ENCODE assay signal across 9 cellular contexts in the genomic region with DNA sequence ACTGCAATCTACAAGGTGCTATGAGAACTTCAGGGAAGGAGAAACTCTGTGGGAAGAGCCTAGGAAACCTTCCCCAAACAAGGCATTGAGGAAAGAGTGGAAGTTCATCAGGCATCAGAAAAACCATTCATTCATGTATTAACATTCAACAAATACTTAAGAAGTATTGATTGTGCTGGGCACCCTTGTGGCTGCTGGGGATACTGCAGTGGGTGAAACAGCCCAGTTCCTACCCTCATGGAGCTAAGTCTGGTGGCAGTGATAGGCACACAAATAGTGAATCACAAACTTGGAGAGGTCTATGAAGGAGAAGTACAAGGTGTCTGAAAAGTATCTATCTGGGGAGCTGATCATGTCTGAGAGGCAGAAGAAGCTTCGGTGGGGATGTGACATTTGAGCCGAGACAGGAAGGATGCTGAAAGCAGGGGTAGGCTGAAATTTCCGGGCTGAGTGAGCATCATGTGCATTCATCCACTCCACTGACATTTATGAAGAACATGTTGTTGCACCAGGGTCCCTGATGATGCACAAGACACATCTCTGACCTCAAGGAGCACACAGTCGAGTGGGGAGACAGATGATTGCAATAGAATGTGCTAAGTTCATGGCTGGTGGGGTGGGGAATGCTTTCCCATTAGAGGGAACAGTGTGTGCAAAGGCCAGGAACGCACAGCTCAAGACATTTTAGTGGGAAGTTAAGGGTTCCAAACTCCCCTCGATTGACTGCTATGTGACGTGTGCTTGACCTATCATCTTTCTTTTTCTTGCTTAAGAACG.
DNase-seq lines count a peak whose midpoint lies in the region; ATAC-seq, FAIRE-seq and TF ChIP-seq lines count a peak whose summit lies in the region.
"Had no signal": no experiment of that assay in that cellular context is flagged by ENCODE, and none has a peak within 500 bp of the region (broad histone marks: within the 10 kb centered on the region; RNA-seq: fewer than 3 reads in every experiment).

No MANE protein-coding gene starts in this region.

- peak; percentile 68 for TF ChIP-seq CTCF in GM12865 (IDR thresholded peaks at IDR 0.05; ENCODE audit: insufficient read depth, low read depth, low read length, missing control alignments)
- TF ChIP-seq CTCF in SK-N-SH (IDR thresholded peaks at IDR 0.05) = peak; percentile 37; the same call in 1 of the 2 replicates

- no peak overlapping the region for H3K9ac ChIP-seq in SK-N-SH

- H2AFZ ChIP-seq in SK-N-SH (ENCODE audit: low read depth) = no peak overlapping the region

- H3K4me2 ChIP-seq in SK-N-SH = no peak overlapping the region

- H3F3A ChIP-seq in SK-N-SH (replicated peaks; ENCODE audit: insufficient read depth) = no peaks in the 10 kb centered on the region

- no peaks in the 10 kb centered on the region for H3K27me3 ChIP-seq in SK-N-SH (ENCODE audit: insufficient read depth)
- H3K27me3 ChIP-seq in small intestine (ENCODE audit: control insufficient read depth in 2 of 2, insufficient read depth in 2 of 2, low read length in 2 of 2) = no peaks in the 10 kb centered on the region
- H3K27me3 ChIP-seq: SJCRH30 had no signal

- H3K9me3 ChIP-seq in SK-N-SH = peaks cover 4% of the 10 kb centered on the region; the same call in 1 of the 2 replicates
- H3K9me3 ChIP-seq in small intestine (ENCODE audit: control insufficient read depth, low read depth) = no peaks in the 10 kb centered on the region

- 38% methylated on average over 8 of the region's 8 CpGs for WGBS in SK-N-SH (ENCODE audit: low lambda C conversion rate)
- 68 to 77% (median 71%) methylated on average over 8 of the region's 8 CpGs for WGBS in small intestine, 3 donors

- no peak for TF ChIP-seq RAD21 in SK-N-SH (IDR thresholded peaks at IDR 0.05; ENCODE audit: low read length)

- H4K20me1 ChIP-seq in SK-N-SH (ENCODE audit: insufficient read depth) = no peaks in the 10 kb centered on the region

- no peak for FAIRE-seq in small intestine (lab: Jason Lieb, UNC)

- peaks cover 0 to 14% of the 10 kb centered on the region in 2 experiments; a peak in 2 of 4 replicates for H3K4me1 ChIP-seq in SK-N-SH (ENCODE audit: control insufficient read depth in 1 of 2, insufficient read depth in 2 of 2, low read depth in 1 of 2, low read length in 1 of 2)
- H3K4me1 ChIP-seq in small intestine (ENCODE audit: control insufficient read depth in 2 of 2, insufficient read depth in 1 of 2, low read depth in 1 of 2, low read length in 1 of 2) = no peaks in the 10 kb centered on the region

- no peak for TF ChIP-seq EP300 in SK-N-SH (IDR thresholded peaks at IDR 0.05; ENCODE audit: borderline replicate concordance in 1 of 2, low read depth in 1 of 2, low read length in 1 of 2)

- DNase-seq in GM12865 (ENCODE audit: low read depth) = peak; percentile 54
- DNase-seq in SK-N-SH = no peak
- DNase-seq in dermis blood vessel endothelial cell = peak; percentile 50
- peak; percentile 9 for DNase-seq in small intestine
- DNase-seq in superior temporal gyrus (ENCODE audit: extremely low spot score) = no peak
- no peak for DNase-seq in activated gamma-delta T cell treated with Interleukin-2 at 50 U/mL for 16 hours
- no peak for DNase-seq in effector CD8-positive, alpha-beta T cell (lab: John Stamatoyannopoulos, UW)
- DNase-seq: SJCRH30 had no signal

- H3K27ac ChIP-seq in SK-N-SH (ENCODE audit: low read depth in 2 of 2, low read length in 1 of 2) (no peak overlapping the region), small intestine (ENCODE audit: low read depth in 1 of 2, low read length in 1 of 2) (peak overlapping the region in 1 of 2 donors; percentile 40)
- H3K27ac ChIP-seq: SJCRH30 had no signal

- ATAC-seq in HG03139 (IDR thresholded peaks at IDR 0.05; ENCODE audit: unreplicated experiment) = no peak

- no peaks in the 10 kb centered on the region for H3K79me2 ChIP-seq in SK-N-SH (ENCODE audit: insufficient read depth)

- POLR2A ChIA-PET in SK-N-SH (lab: Yijun Ruan, JAX) = no interaction called here

- CTCF ChIA-PET in SK-N-SH (lab: Yijun Ruan, JAX) = interaction anchor here (0.6 to 1.6 kb wide), 7 partner anchors 8 to 338 kb away, joined by 3 to 5 read pairs (median 3); no protein-coding TSS in a partner anchor

- H3K36me3 ChIP-seq in SK-N-SH (replicated peaks in 1 of 2; ENCODE audit: control insufficient read depth in 1 of 2, insufficient read depth in 2 of 2, low read length in 1 of 2) (no peaks in the 10 kb centered on the region), small intestine (ENCODE audit: control insufficient read depth in 2 of 2, insufficient read depth in 2 of 2, low read length in 2 of 2) (no peaks in the 10 kb centered on the region)
- H3K36me3 ChIP-seq: SJCRH30 had no signal

- H3K9me2 ChIP-seq in SK-N-SH = no peaks in the 10 kb centered on the region

- no peak overlapping the region for H3K4me3 ChIP-seq in GM12865 (ENCODE audit: low read depth, low read length)
- H3K4me3 ChIP-seq in SK-N-SH (ENCODE audit: low read depth in 2 of 2, low read length in 1 of 2) = no peak overlapping the region
- no peak overlapping the region for H3K4me3 ChIP-seq in small intestine (ENCODE audit: low read depth in 1 of 2, low read length in 2 of 2)
- H3K4me3 ChIP-seq: SJCRH30 had no signal

TF ChIP-seq in SK-N-SH, 30 proteins besides CTCF, POLR2A, EP300 and RAD21:
- TF ChIP-seq SMC3 (IDR thresholded peaks at IDR 0.05; ENCODE audit: low read depth, low read length) = no peak
- no peak for TF ChIP-seq RFX5 (IDR thresholded peaks at IDR 0.05; ENCODE audit: low read length)
- TF ChIP-seq FOSL2 (IDR thresholded peaks at IDR 0.05; ENCODE audit: borderline replicate concordance, low read depth) = no peak
- no peak for TF ChIP-seq ELF1 (IDR thresholded peaks at IDR 0.05)
- TF ChIP-seq EZH2phosphoT487 (IDR thresholded peaks at IDR 0.05; ENCODE audit: borderline replicate concordance, low read depth) = no peak
- no peak for TF ChIP-seq GABPA (IDR thresholded peaks at IDR 0.05; ENCODE audit: low read depth)

Comparison
In these comparisons a context has a peak if more than half of its experiments do, and no peak if none do; other contexts are left out.
1. DNase-seq: peak in GM12865 (single experiment), dermis blood vessel endothelial cell (single experiment) and small intestine (single experiment); none in SK-N-SH (single experiment), superior temporal gyrus (single experiment), activated gamma-delta T cell treated with Interleukin-2 at 50 U/mL for 16 hours (single experiment) and effector CD8-positive, alpha-beta T cell (single experiment).